In the genomic region with DNA sequence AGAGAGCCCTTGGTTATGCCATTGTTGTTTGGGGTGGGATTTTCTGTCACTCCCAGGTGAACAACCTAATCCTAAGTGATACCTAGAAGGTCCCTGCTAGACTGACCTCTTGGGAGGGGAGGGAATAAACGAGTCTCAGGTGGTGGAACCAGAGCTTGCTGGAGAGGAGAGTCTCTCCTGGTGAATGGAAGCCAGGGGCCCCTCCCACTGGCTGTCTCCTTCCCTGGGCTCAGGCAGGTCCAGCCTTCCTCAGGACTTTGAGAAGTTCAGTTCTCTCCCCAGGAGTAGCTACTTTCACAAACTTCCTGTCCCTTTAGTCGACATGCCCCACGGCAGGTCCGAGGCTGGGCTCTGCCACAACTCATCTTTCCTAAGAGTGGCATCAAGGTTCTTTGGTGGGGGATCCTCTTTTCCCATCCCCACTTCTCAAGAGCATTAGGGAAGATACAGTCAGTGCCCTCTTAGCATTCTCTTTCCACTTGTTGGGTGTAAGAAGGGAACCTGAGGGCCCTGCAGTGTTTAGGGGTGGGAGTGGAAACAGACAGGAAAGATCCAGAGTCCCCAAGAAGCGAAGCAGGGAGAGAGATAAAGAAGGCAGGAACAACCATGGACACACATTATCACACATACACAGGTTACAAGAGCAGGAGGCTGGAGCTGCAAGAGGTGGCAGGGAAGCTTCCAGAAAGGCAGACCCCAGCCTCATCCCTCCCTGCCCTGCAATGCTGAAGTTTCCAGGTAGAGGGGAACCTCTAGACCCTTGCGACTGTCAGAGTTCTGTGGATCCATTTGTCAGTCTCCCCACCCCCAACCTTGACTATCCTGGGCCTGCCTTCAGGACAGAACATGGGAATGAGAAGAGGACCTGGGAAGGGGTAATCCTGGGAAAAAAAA, we compare ENCODE assay signal across 16 cellular contexts. TPM values are rescaled to one million over a fixed set of nuclear protein-coding genes. Genes with fewer than 3 reads are reported as not detected.
A peak's percentile ranks its signal among the peaks of the same experiment; 100 is the strongest.
DNase-seq lines count a peak whose midpoint lies in the region; ATAC-seq, FAIRE-seq and TF ChIP-seq lines count a peak whose summit lies in the region.
"Had no signal": no experiment of that assay in that cellular context is flagged by ENCODE, and none has a peak within 500 bp of the region (broad histone marks: within the 10 kb centered on the region; RNA-seq: fewer than 3 reads in every experiment).

No MANE protein-coding gene starts in this region.

- H3K9me3 Mint-ChIP-seq in activated naive CD4-positive, alpha-beta T cell treated with anti-CD3 and anti-CD28 coated beads, Interleukin-2, amount 50 U/mL, for 24 hours = no peaks in the 10 kb centered on the region
- H3K9me3 Mint-ChIP-seq in activated naive CD4-positive, alpha-beta T cell treated with anti-CD3 and anti-CD28 coated beads, Interleukin-2, amount 50 U/mL, for 72 hours = no peaks in the 10 kb centered on the region
- H3K9me3 Mint-ChIP-seq in T-cell = no peaks in the 10 kb centered on the region

- no peaks in the 10 kb centered on the region for H3K36me3 Mint-ChIP-seq in activated naive CD4-positive, alpha-beta T cell treated with anti-CD3 and anti-CD28 coated beads, Interleukin-2, amount 50 U/mL, for 24 hours
- H3K36me3 Mint-ChIP-seq in activated naive CD4-positive, alpha-beta T cell treated with anti-CD3 and anti-CD28 coated beads, Interleukin-2, amount 50 U/mL, for 72 hours = peaks cover 0 to 5% of the 10 kb centered on the region in 2 donors
- no peaks in the 10 kb centered on the region for H3K36me3 Mint-ChIP-seq in T-cell

- intact Hi-C loops in left colon (cut with DNase I, micrococcal nuclease) = no loop called here

- no peak overlapping the region for H3K9ac ChIP-seq in iPS-18a (ENCODE audit: low read length)
- H3K9ac ChIP-seq in parathyroid adenoma = no peak overlapping the region

- H3K27ac Mint-ChIP-seq in activated naive CD4-positive, alpha-beta T cell treated with anti-CD3 and anti-CD28 coated beads, Interleukin-2, amount 50 U/mL, for 24 hours = no peak overlapping the region
- H3K27ac Mint-ChIP-seq in activated naive CD4-positive, alpha-beta T cell treated with anti-CD3 and anti-CD28 coated beads, Interleukin-2, amount 50 U/mL, for 72 hours = no peak overlapping the region
- H3K27ac Mint-ChIP-seq in T-cell = no peak overlapping the region

- no peaks in the 10 kb centered on the region for H3K79me2 ChIP-seq in parathyroid adenoma

- H3K27me3 ChIP-seq in iPS-18a (ENCODE audit: control insufficient read depth, insufficient read depth, low read length) = peaks cover 41% of the 10 kb centered on the region
- H3K27me3 ChIP-seq in parathyroid adenoma (ENCODE audit: control insufficient read depth, insufficient read depth, low read length) = peaks cover 6% of the 10 kb centered on the region

- TF ChIP-seq CTCF in parathyroid adenoma (IDR thresholded peaks at IDR 0.05) = no peak

- peak overlapping the region; percentile 70 for H3K4me3 ChIP-seq in iPS-18a (ENCODE audit: low read length)
- no peak overlapping the region for H3K4me3 ChIP-seq in parathyroid adenoma (ENCODE audit: low read depth, low read length)

- H3K36me3 ChIP-seq in iPS-18a (ENCODE audit: control insufficient read depth, low read depth, low read length) (no peaks in the 10 kb centered on the region), parathyroid adenoma (ENCODE audit: control insufficient read depth, insufficient read depth, low read length) (no peaks in the 10 kb centered on the region)
- H3K36me3 ChIP-seq: gastrocnemius medialis had no signal

- FAIRE-seq in RCC 7860 (lab: Jason Lieb, UNC) = no peak
- FAIRE-seq: colon, keratinocyte had no signal

- H3K27ac ChIP-seq in iPS-18a (ENCODE audit: low read length) (no peak overlapping the region), parathyroid adenoma (no peak overlapping the region)
- H3K27ac ChIP-seq: epithelial cell of prostate, gastrocnemius medialis had no signal

- H3K27me3 Mint-ChIP-seq in activated naive CD4-positive, alpha-beta T cell treated with anti-CD3 and anti-CD28 coated beads, Interleukin-2, amount 50 U/mL, for 24 hours = peaks cover 21% of the 10 kb centered on the region
- peaks cover 33 to 44% of the 10 kb centered on the region in 2 donors for H3K27me3 Mint-ChIP-seq in T-cell

- H3K4me3 Mint-ChIP-seq in activated naive CD4-positive, alpha-beta T cell treated with anti-CD3 and anti-CD28 coated beads, Interleukin-2, amount 50 U/mL, for 24 hours = peak overlapping the region; percentile 43
- H3K4me3 Mint-ChIP-seq in T-cell = peak overlapping the region in 2 of 3 donors; percentile 41 to 64

- H3K9me3 ChIP-seq in iPS-18a (ENCODE audit: control insufficient read depth, low read depth, low read length) (no peaks in the 10 kb centered on the region), parathyroid adenoma (ENCODE audit: control insufficient read depth, low read length) (no peaks in the 10 kb centered on the region)
- H3K9me3 ChIP-seq: gastrocnemius medialis had no signal

- POLR2A ChIA-PET in T-cell (lab: Charles Lee) = no interaction called here

- H3K4me1 ChIP-seq in iPS-18a (ENCODE audit: control insufficient read depth, low read depth, low read length) (peaks cover 4% of the 10 kb centered on the region), parathyroid adenoma (no peaks in the 10 kb centered on the region)
- H3K4me1 ChIP-seq: gastrocnemius medialis had no signal

- peaks cover 32% of the 10 kb centered on the region for H3K4me1 Mint-ChIP-seq in activated naive CD4-positive, alpha-beta T cell treated with anti-CD3 and anti-CD28 coated beads, Interleukin-2, amount 50 U/mL, for 24 hours
- peaks cover 20 to 31% (median 25%) of the 10 kb centered on the region in 3 donors for H3K4me1 Mint-ChIP-seq in T-cell

- H2AFZ ChIP-seq in parathyroid adenoma = peak overlapping the region; percentile 83

- DNase-seq in activated naive CD4-positive, alpha-beta T cell treated with anti-CD3 and anti-CD28 coated beads, Interleukin-2, amount 50 U/mL, for 72 hours (ENCODE audit: low spot score in 2 of 2) = no peak
- no peak for DNase-seq in T-cell
- no peak for DNase-seq in left colon
- no peak for DNase-seq in SHP77 (lab: John Stamatoyannopoulos, UW)
- DNase-seq in RCC 7860 (ENCODE audit: low spot score) = no peak
- DNase-seq: amniotic stem cell, gastrocnemius medialis, Kasumi-1, NCI-H1436 treated with DMSO at 0.1 percent for 48 hours, NCI-H345 had no signal

- CTCF ChIA-PET in T-cell (lab: Charles Lee) = no interaction called here

- no peak for ATAC-seq in activated naive CD4-positive, alpha-beta T cell treated with anti-CD3 and anti-CD28 coated beads, Interleukin-2, amount 50 U/mL, for 72 hours
- no peak for ATAC-seq in T-cell (replicated peaks in 1 of 4)
- no peak for ATAC-seq in left colon
- ATAC-seq: gastrocnemius medialis had no signal

- no peak overlapping the region for H3K4me2 ChIP-seq in parathyroid adenoma (ENCODE audit: low read length)

RNA-seq across cellular contexts. Expression of gene GLP1R, which starts 0.9 kb away (rescaled TPM):
- under 1 TPM; 0.32 to 0.33 TPM for total RNA-seq in activated naive CD4-positive, alpha-beta T cell treated with anti-CD3 and anti-CD28 coated beads, Interleukin-2, amount 50 U/mL, for 72 hours
- total RNA-seq in T-cell (under 1 TPM in 1 of 5 donors, not detected in 4; 0.07 TPM), left colon (not detected)
- total RNA-seq: gastrocnemius medialis had no signal
